ENCODE assay signal across 8 cellular contexts in the genomic region with DNA sequence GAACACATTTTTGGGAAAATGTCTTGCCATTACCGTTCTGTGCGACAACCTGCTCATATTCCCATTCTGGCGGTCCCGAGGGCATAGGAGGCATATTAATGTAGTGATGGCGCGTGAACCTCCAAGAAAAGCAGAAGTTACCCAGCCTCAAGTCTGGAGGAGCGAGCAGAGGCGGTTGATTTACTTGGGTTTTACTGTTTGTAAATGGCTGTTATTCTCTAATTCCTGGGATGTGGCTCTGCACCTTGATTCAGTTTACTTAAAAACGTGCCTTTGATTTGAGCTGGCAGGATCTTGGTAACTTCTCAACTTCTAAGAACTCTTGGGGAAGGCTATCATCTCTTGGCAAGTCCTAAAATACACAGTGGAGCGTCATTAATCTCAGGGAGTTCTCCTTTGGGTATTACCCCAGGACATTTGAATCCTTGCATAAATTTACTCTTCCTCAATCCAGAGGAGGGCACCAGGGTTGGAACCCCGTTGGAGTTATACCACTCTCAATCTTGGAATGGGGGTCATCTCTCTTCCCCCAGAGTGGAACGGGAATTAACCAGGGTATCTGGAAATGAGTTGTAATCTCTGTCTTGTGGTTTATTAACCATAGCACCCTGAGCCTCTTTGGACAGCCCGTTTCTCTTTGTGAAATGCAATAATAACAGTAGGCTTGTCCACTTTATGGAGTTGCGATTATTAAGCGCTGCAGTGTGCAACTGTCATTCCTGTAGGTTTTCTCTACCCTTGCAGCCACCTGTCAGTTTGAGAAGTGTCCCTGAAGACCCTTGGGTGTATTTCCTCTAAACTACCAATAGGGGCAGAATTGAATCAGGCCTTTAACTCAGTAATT. TPM values are rescaled to one million over a fixed set of nuclear protein-coding genes. Genes with fewer than 3 reads are reported as not detected.
DNase-seq lines count a peak whose midpoint lies in the region; ATAC-seq and TF ChIP-seq lines count a peak whose summit lies in the region.

No MANE protein-coding gene starts in this region.

- peak overlapping the region; percentile 81 for H3K4me3 ChIP-seq in mononuclear cell (ENCODE audit: low read length)

- POLR2A ChIA-PET in RWPE1 (lab: Yijun Ruan, JAX; ENCODE audit: low non-redundant PET), result no interaction called here

- CTCF ChIA-PET in RWPE1 (lab: Yijun Ruan, JAX), result interaction anchor here (0.7 to 3.3 kb wide), 7 partner anchors 9 to 144 kb away, joined by 3 to 20 read pairs (median 4); no protein-coding TSS in a partner anchor

- H3K27me3 ChIP-seq in mononuclear cell (ENCODE audit: insufficient read depth, low read length), result no peaks in the 10 kb centered on the region

- no peak for ATAC-seq in GM18873 (IDR thresholded peaks at IDR 0.05; ENCODE audit: low FRiP score, unreplicated experiment)

- TF ChIP-seq CTCF in C4-2B (conservative IDR thresholded peaks at IDR 0.05) (peak; percentile 69), GM13977 (IDR thresholded peaks at IDR 0.05; ENCODE audit: extremely low read depth, insufficient read depth, missing control alignments) (peak; percentile 61), RWPE1 (conservative IDR thresholded peaks at IDR 0.05; ENCODE audit: low read depth) (peak; percentile 71)

- H3K9me3 ChIP-seq in mononuclear cell (ENCODE audit: low read depth, low read length), result no peaks in the 10 kb centered on the region

- peak; percentile 78 for DNase-seq in GM13977 (ENCODE audit: low spot score)
- DNase-seq in KBM-7, result peak; percentile 74
- peak; percentile 53 for DNase-seq in RWPE1 (ENCODE audit: low spot score)
- DNase-seq in dermis microvascular lymphatic vessel endothelial cell (ENCODE audit: low read depth in 2 of 2), result peak; percentile 30 to 67
- DNase-seq in stimulated activated CD8-positive, alpha-beta memory T cell treated with anti-CD3 and anti-CD28 coated beads, Interleukin-4, amount 100 ng/mL, for 48 hours, result no peak

- H3K27ac ChIP-seq in C4-2B (peak overlapping the region; percentile 91), RWPE1 (peak overlapping the region; percentile 80)

- in situ Hi-C loops in GM13977 (cut with MboI; ENCODE audit: low pct_unique_long_range_greater_than_20kb, low sequenced_read_pairs, unreplicated experiment) (no loop called here), KBM-7 (cut with MboI; ENCODE audit: low pct_unique_long_range_greater_than_20kb, low sequenced_read_pairs) (no loop called here)

- H3K4me1 ChIP-seq in mononuclear cell (ENCODE audit: insufficient read depth, low read length), result peaks cover 76% of the 10 kb centered on the region

RNA-seq across cellular contexts. Expression of gene HK2, which starts 2.1 kb away (rescaled TPM):
- 2.5 and 3.0 TPM in 2 replicates for total RNA-seq in dermis microvascular lymphatic vessel endothelial cell
- total RNA-seq in mononuclear cell, result 8.3 TPM
